In the genomic region with DNA sequence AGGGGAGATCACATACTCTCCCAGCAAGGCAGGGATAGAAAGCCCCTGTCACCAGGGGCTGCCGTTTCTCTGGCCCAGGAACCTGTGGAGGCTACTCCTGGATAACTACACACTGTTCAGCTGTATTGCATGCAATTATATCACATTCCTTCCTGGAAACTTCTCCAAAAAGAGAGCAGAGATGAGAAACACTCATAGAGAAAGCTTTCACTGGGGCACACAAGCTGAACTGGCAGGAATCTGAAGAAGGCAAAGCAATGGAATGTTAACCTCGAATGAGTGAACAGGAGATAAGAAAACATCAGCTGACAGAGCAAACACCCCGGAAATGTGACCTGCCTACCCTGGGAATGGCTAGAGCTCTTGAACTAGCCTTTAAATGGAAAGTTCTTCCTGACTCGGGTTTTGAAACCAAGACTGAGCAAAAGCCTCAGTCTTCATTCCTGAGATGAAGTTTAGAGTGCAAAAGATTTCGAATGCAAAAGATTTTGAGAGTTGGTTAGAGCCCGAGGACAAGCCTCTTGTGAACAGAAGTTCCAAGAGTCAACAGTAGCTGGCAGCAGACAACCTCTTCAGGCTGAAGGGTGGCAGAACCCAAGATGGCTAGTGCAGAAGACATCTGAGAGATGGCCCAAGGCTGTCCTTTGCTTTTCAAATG, we compare ENCODE assay signal across 10 cellular contexts. TPM values are rescaled to one million over a fixed set of nuclear protein-coding genes. Genes with fewer than 3 reads are reported as not detected.
DNase-seq lines count a peak whose midpoint lies in the region; ATAC-seq and TF ChIP-seq lines count a peak whose summit lies in the region.
"Had no signal": no experiment of that assay in that cellular context is flagged by ENCODE, and none has a peak within 500 bp of the region (broad histone marks: within the 10 kb centered on the region; RNA-seq: fewer than 3 reads in every experiment).

No MANE protein-coding gene starts in this region.

- H3K4me2 ChIP-seq in OCI-LY1 (ENCODE audit: low read length): no peak overlapping the region

- H3K79me2 ChIP-seq in OCI-LY1 (ENCODE audit: insufficient read depth, low read length): no peaks in the 10 kb centered on the region

- intact Hi-C loops in gastrocnemius medialis (cut with DNase I; ENCODE audit: low total_unique reads): loop anchor here (5.0 kb wide), 1 partner anchor 79 kb away; no protein-coding TSS in a partner anchor

- H3K9me2 ChIP-seq in OCI-LY1 (ENCODE audit: low read depth, low read length): no peaks in the 10 kb centered on the region

- DNase-seq in fibroblast of peridontal ligament (ENCODE audit: extremely low read depth) (peak; percentile 96), gastrocnemius medialis (no peak), cortex of kidney (lab: John Stamatoyannopoulos, UW) (no peak)
- DNase-seq in activated CD4-positive, alpha-beta T cell treated with anti-CD3 and anti-CD28 coated beads for 1 hour: no peak
- DNase-seq: naive B cell had no signal

- peak; percentile 64; the same call in 1 of the 2 replicates for TF ChIP-seq CTCF in GM12875 (IDR thresholded peaks at IDR 0.05; ENCODE audit: borderline replicate concordance, insufficient read depth, low read depth, low read length)
- TF ChIP-seq CTCF in OCI-LY1 (IDR thresholded peaks at IDR 0.05; ENCODE audit: low read length): peak; percentile 48
- TF ChIP-seq CTCF in gastrocnemius medialis (IDR thresholded peaks at IDR 0.05 in 4 of 5, conservative IDR thresholded peaks at IDR 0.05 in 1 of 5): peak in 4 of 5 experiments; percentile 11 to 57 (median 35)

- H3K9ac ChIP-seq in OCI-LY1 (ENCODE audit: low read length): no peak overlapping the region

- no peak overlapping the region for H2AFZ ChIP-seq in OCI-LY1 (ENCODE audit: low read length)

- no peaks in the 10 kb centered on the region for H4K20me1 ChIP-seq in OCI-LY1 (ENCODE audit: insufficient read depth, low read length)

- H3K27ac ChIP-seq in OCI-LY1 (ENCODE audit: low read depth, low read length, poor library complexity, severe bottlenecking): no peak overlapping the region
- H3K27ac ChIP-seq in gastrocnemius medialis: peak overlapping the region in 2 of 4 donors; percentile 53 to 54

- in situ Hi-C loops in gastrocnemius medialis (cut with MboI; ENCODE audit: low sequenced_read_pairs in 4 of 4): no loop called here

- no peak for TF ChIP-seq POLR2A in gastrocnemius medialis (IDR thresholded peaks at IDR 0.05)

- peak in 1 of 2 donors; percentile 60 for ATAC-seq in gastrocnemius medialis
- no peak for ATAC-seq in GM21723 (IDR thresholded peaks at IDR 0.05; ENCODE audit: unreplicated experiment)
- no peak for ATAC-seq in GM19463 (IDR thresholded peaks at IDR 0.05; ENCODE audit: unreplicated experiment)

- no peak overlapping the region for H3K4me3 ChIP-seq in GM12875 (ENCODE audit: low read depth, low read length)
- no peak overlapping the region for H3K4me3 ChIP-seq in OCI-LY1 (ENCODE audit: low read depth, low read length, poor library complexity, severe bottlenecking)
- no peak overlapping the region for H3K4me3 ChIP-seq in gastrocnemius medialis

- H3F3A ChIP-seq in OCI-LY1 (ENCODE audit: insufficient read depth, low read length): no peaks in the 10 kb centered on the region

- H3K36me3 ChIP-seq in OCI-LY1 (ENCODE audit: insufficient read depth, low read length) (no peaks in the 10 kb centered on the region), gastrocnemius medialis (no peaks in the 10 kb centered on the region)

- H3K4me1 ChIP-seq in OCI-LY1 (ENCODE audit: insufficient read depth, low read length, severe bottlenecking) (no peaks in the 10 kb centered on the region), gastrocnemius medialis (peaks cover 11 to 13% of the 10 kb centered on the region in 2 donors)

- no peaks in the 10 kb centered on the region for H3K27me3 ChIP-seq in OCI-LY1 (ENCODE audit: insufficient read depth, low read length)
- H3K27me3 ChIP-seq in gastrocnemius medialis: no peaks in the 10 kb centered on the region

- H3K9me3 ChIP-seq in OCI-LY1 (ENCODE audit: low read length): no peaks in the 10 kb centered on the region
- H3K9me3 ChIP-seq in gastrocnemius medialis: no peaks in the 10 kb centered on the region

RNA-seq across cellular contexts. Expression of gene CCN1, which starts 32.3 kb away (rescaled TPM):
- total RNA-seq in gastrocnemius medialis: 10 to 100 TPM in 3 of 4 donors, 1 to 10 TPM in 1; 5.6 to 64.3 (median 25.0) TPM
- total RNA-seq: T-helper 1 cell treated with Interleukin-12 subunit alpha and Interleukin-12 subunit beta and Interleukin-4 antibody, amounts not matched to agents 30 ng/mL and 1 ng/mL, for 36 hours had no signal
